ENCODE assay signal across 26 cellular contexts in genomic region chr10:92792661-92793060, GRCh38.
"Had no signal": no experiment of that assay in that cellular context is flagged by ENCODE, and none has a peak within 500 bp of the region (broad histone marks: within the 10 kb centered on the region; RNA-seq: fewer than 3 reads in every experiment).

No MANE protein-coding gene starts in this region.

- ATAC-seq: stimulated activated effector memory CD8-positive, alpha-beta T cell treated with anti-CD3 and anti-CD28 coated beads, Interleukin-12 subunit alpha, Interleukin-12 subunit beta, amount 100 ng/mL, for 72 hours; stimulated activated memory B cell treated with anti-CD40 and anti-IgM and Interleukin-4, amounts not matched to agents 10 μg/mL and 1 μg/mL and 100 μg/mL, for 72 hours; stimulated activated naive B cell treated with anti-CD40 and anti-IgM and Interleukin-4, amounts not matched to agents 10 μg/mL and 1 μg/mL and 100 μg/mL, for 72 hours; stimulated activated naive CD8-positive, alpha-beta T cell treated with anti-CD3 and anti-CD28 coated beads, Interleukin-15, amount 100 ng/mL, for 72 hours; stimulated activated naive CD8-positive, alpha-beta T cell treated with anti-CD3 and anti-CD28 coated beads, Interleukin-15, Interleukin-2, amounts not matched to agents 100 U/mL and 50 U/mL, for 24 hours; upper lobe of right lung had no signal

- H3K27me3 ChIP-seq: testis, thyroid gland, tibial artery, tibial nerve, transverse colon, upper lobe of left lung, upper lobe of right lung, uterus, vagina had no signal

- FAIRE-seq: urothelium cell line had no signal

- H3K4me1 ChIP-seq: stomach, suprapubic skin, testis, tibial artery, tibial nerve, transverse colon, upper lobe of right lung, uterus, vagina had no signal

- DNase-seq: stimulated activated CD4-positive, alpha-beta T cell treated with anti-CD3 and anti-CD28 coated beads, Interleukin-2, amount 100 ng/mL, for 48 hours; stimulated activated CD4-positive, alpha-beta T cell treated with anti-CD3 and anti-CD28 coated beads, Interleukin-4, amount 100 ng/mL, for 1 hour; stimulated activated CD4-positive, alpha-beta T cell treated with anti-CD3 and anti-CD28 coated beads, Interleukin-4, amount 100 ng/mL, for 24 hours; stimulated activated CD4-positive, alpha-beta T cell treated with anti-CD3 and anti-CD28 coated beads, Interleukin-4, amount 100 ng/mL, for 4 hours; stimulated activated CD8-positive, alpha-beta memory T cell treated with anti-CD3 and anti-CD28 coated beads, Interleukin-4, amount 100 ng/mL, for 48 hours; stimulated activated naive B cell treated with anti-CD40 and anti-IgM and Interleukin-4, amounts not matched to agents 10 μg/mL and 1 μg/mL and 100 μg/mL, for 72 hours; stimulated activated naive CD4-positive, alpha-beta T cell treated with Interleukin-2 at 50 U/mL for 16 hours; stimulated activated naive CD8-positive, alpha-beta T cell treated with anti-CD3 and anti-CD28 coated beads, Interleukin-15, amount 100 ng/mL, for 72 hours; stimulated activated naive CD8-positive, alpha-beta T cell treated with anti-CD3 and anti-CD28 coated beads, Interleukin-15, Interleukin-2, amounts not matched to agents 100 U/mL and 50 U/mL, for 24 hours; stomach; substantia nigra; testis; thyroid gland; tibial artery; transverse colon; trophoblast cell; upper lobe of left lung; upper lobe of right lung; uterus had no signal

- H3K27ac ChIP-seq: stomach, suprapubic skin, testis, thoracic aorta, thyroid gland, tibial artery, tibial nerve, transverse colon, upper lobe of left lung, upper lobe of right lung, uterus, vagina had no signal

- H3K9me3 ChIP-seq: suprapubic skin, testis, thoracic aorta, thyroid gland, transverse colon, upper lobe of left lung, upper lobe of right lung, uterus, vagina had no signal

- H3K4me3 ChIP-seq: stomach, suprapubic skin, testis, thoracic aorta, thyroid gland, tibial artery, tibial nerve, transverse colon, upper lobe of left lung, upper lobe of right lung, uterus, vagina had no signal

- H3K36me3 ChIP-seq: stomach, suprapubic skin, thoracic aorta, thyroid gland, tibial artery, tibial nerve, transverse colon, upper lobe of left lung, upper lobe of right lung, uterus, vagina had no signal
